In the genomic region with DNA sequence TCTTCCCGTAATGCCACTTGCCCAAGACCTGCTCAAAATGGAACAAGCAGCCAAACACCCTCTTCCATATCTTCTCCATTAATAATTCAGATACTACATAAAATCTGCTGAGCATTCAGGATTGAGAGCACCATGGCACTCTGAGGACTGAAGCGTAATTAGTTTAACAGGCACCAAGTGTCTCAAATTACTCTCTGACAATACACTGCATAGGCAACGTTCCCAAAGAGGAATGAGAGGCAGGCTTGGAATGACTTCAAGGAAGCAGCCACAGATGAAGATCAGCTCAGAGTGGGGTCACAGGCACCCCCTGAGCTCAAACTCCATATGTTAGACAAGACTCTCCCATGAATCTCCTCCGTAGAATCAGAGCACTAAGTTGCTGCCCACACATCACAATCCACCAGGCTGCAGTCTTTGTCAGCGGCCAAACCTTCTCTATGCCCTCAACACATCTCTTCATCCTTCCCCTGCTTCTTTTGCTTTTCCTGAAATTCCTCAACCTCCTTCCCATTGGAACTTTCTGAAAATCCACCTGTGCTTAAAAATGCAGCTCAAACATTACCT, we compare ENCODE assay signal across 16 cellular contexts. TPM values are rescaled to one million over a fixed set of nuclear protein-coding genes. Genes with fewer than 3 reads are reported as not detected.
DNase-seq lines count a peak whose midpoint lies in the region; TF ChIP-seq lines count a peak whose summit lies in the region.
"Had no signal": no experiment of that assay in that cellular context is flagged by ENCODE, and none has a peak within 500 bp of the region (broad histone marks: within the 10 kb centered on the region; RNA-seq: fewer than 3 reads in every experiment).

No MANE protein-coding gene starts in this region.

- H3K36me3 ChIP-seq in HEK293 (ENCODE audit: control insufficient read depth in 2 of 2, insufficient read depth in 1 of 2, low read length in 2 of 2) (no peaks in the 10 kb centered on the region), SK-N-MC (ENCODE audit: insufficient read depth, low read length) (no peaks in the 10 kb centered on the region), hepatocyte (replicated peaks; ENCODE audit: insufficient read depth, low read depth) (no peaks in the 10 kb centered on the region), uterus (no peaks in the 10 kb centered on the region)
- H3K36me3 ChIP-seq: right lobe of liver, tibial artery had no signal

- TF ChIP-seq CTCF in HEK293 (tag by site-specific recombination; IDR thresholded peaks at IDR 0.05) (no peak), hepatocyte (IDR thresholded peaks at IDR 0.05; ENCODE audit: poor library complexity) (no peak), uterus (IDR thresholded peaks at IDR 0.05) (no peak)

- H2AFZ ChIP-seq in hepatocyte = no peak overlapping the region

- H3K9me3 ChIP-seq in HEK293 (ENCODE audit: control insufficient read depth, insufficient read depth, low read depth, low read length) (no peaks in the 10 kb centered on the region), SK-N-MC (ENCODE audit: low read depth, low read length) (no peaks in the 10 kb centered on the region), hepatocyte (ENCODE audit: low read depth) (no peaks in the 10 kb centered on the region), uterus (no peaks in the 10 kb centered on the region)
- H3K9me3 ChIP-seq: right lobe of liver had no signal

- WGBS in hepatocyte (ENCODE audit: low lambda C conversion rate, missing lambda C conversion rate) = 65% methylated on average over 5 of the region's 5 CpGs

- intact Hi-C loops in uterus (cut with DNase I; ENCODE audit: low total_unique reads) = no loop called here

- no peak overlapping the region for H3K4me3 ChIP-seq in HEK293 (ENCODE audit: low read depth, low read length)
- H3K4me3 ChIP-seq in SK-N-MC = 0 out of 2 replicates have a peak overlapping the region, but pooled peaks have one; percentile 9
- no peak overlapping the region for H3K4me3 ChIP-seq in hepatocyte
- no peak overlapping the region for H3K4me3 ChIP-seq in uterus
- H3K4me3 ChIP-seq: right lobe of liver, tibial artery had no signal

- H3K4me1 ChIP-seq in HEK293 (ENCODE audit: control insufficient read depth, insufficient read depth, low read length) (peaks cover 30% of the 10 kb centered on the region), hepatocyte (ENCODE audit: insufficient read depth) (peaks cover 18% of the 10 kb centered on the region), uterus (no peaks in the 10 kb centered on the region)
- H3K4me1 ChIP-seq: tibial artery had no signal

- DNase-seq in Ammon's horn (ENCODE audit: low spot score) (peak; percentile 23), SK-N-MC (ENCODE audit: low read depth, low spot score) (no peak), hepatocyte (ENCODE audit: low spot score) (no peak), putamen (ENCODE audit: low spot score) (no peak), uterus (no peak), AML-193 (lab: John Stamatoyannopoulos, UW) (no peak), NCI-H2227 (lab: John Stamatoyannopoulos, UW; ENCODE audit: unreplicated experiment) (no peak)
- DNase-seq: activated CD4-positive, alpha-beta T cell treated with anti-CD3 and anti-CD28 coated beads, Interleukin-2, amount 10 ng/mL, durations not matched to agents 24 days and 14 days; activated naive CD8-positive, alpha-beta T cell treated with anti-CD3 and anti-CD28 coated beads, Interleukin-2, amount 50 U/mL, for 24 hours; dermis blood vessel endothelial cell; foreskin melanocyte; stimulated activated naive B cell treated with anti-CD40 and anti-IgM and Interleukin-4, amounts not matched to agents 10 μg/mL and 1 μg/mL and 100 μg/mL, for 72 hours; tibial artery had no signal

- no peak for TF ChIP-seq POLR2A in uterus (IDR thresholded peaks at IDR 0.05)

- no peak overlapping the region for H3K9ac ChIP-seq in SK-N-MC (ENCODE audit: insufficient read length)

- CTCF ChIA-PET in HEK293 (lab: Yijun Ruan, JAX) = interaction anchor here (0.8 kb wide), 1 partner anchor 32 kb away, joined by 3 read pairs; no protein-coding TSS in a partner anchor

- H3K79me2 ChIP-seq in hepatocyte = peaks cover 10% of the 10 kb centered on the region

- peak overlapping the region; percentile 9 for H3K4me2 ChIP-seq in hepatocyte

- H4K20me1 ChIP-seq in hepatocyte (ENCODE audit: insufficient read depth, poor library complexity, severe bottlenecking) = no peaks in the 10 kb centered on the region

- H3K27ac ChIP-seq in HEK293 (ENCODE audit: extremely low read depth, low read depth, low read length) (no peak overlapping the region), SK-N-MC (no peak overlapping the region), hepatocyte (peak overlapping the region; percentile 59), uterus (peak overlapping the region in 1 of 2 donors; percentile 42)
- H3K27ac ChIP-seq: epithelial cell of prostate, tibial artery had no signal

- H3K27me3 ChIP-seq in hepatocyte = no peaks in the 10 kb centered on the region
- H3K27me3 ChIP-seq in uterus = no peaks in the 10 kb centered on the region
- H3K27me3 ChIP-seq: right lobe of liver, tibial artery had no signal

- POLR2A ChIA-PET in HEK293 (lab: Yijun Ruan, JAX) = no interaction called here

- H3K9me2 ChIP-seq in hepatocyte (replicated peaks; ENCODE audit: insufficient read depth) = no peaks in the 10 kb centered on the region

TF ChIP-seq in HEK293, 187 proteins besides CTCF, POLR2A, EP300 and RAD21:
- TF ChIP-seq ZNF629 (tag by site-specific recombination; IDR thresholded peaks at IDR 0.05) (no peak), TRIM28 (IDR thresholded peaks at IDR 0.05; ENCODE audit: borderline replicate concordance, low read length) (peak; percentile 76; the same call in 1 of the 2 replicates), ZEB2 (tag by site-specific recombination; IDR thresholded peaks at IDR 0.05) (no peak), KLF7 (tag by site-specific recombination; IDR thresholded peaks at IDR 0.05; ENCODE audit: borderline replicate concordance) (no peak), ZNF664 (tag by site-specific recombination; IDR thresholded peaks at IDR 0.05) (0 out of 2 replicates have a peak, but pooled peaks have one; percentile 18), ZNF530 (tag by site-specific recombination; IDR thresholded peaks at IDR 0.05; ENCODE audit: low read depth) (no peak), REPIN1 (tag by site-specific recombination; IDR thresholded peaks at IDR 0.05; ENCODE audit: low read depth) (no peak), ZNF654 (tag by site-specific recombination; IDR thresholded peaks at IDR 0.05; ENCODE audit: low read depth) (no peak), GLIS1 (tag by site-specific recombination; IDR thresholded peaks at IDR 0.05) (peak; percentile 48), EGR2 (tag by site-specific recombination; IDR thresholded peaks at IDR 0.05; ENCODE audit: low read depth) (no peak), ZNF23 (tag by site-specific recombination; IDR thresholded peaks at IDR 0.05; ENCODE audit: borderline replicate concordance) (no peak), MYNN (tag by site-specific recombination; IDR thresholded peaks at IDR 0.05; ENCODE audit: borderline replicate concordance) (no peak), ZSCAN30 (tag by site-specific recombination; IDR thresholded peaks at IDR 0.05) (peak; percentile 90)
- TF ChIP-seq, protein P1, sequence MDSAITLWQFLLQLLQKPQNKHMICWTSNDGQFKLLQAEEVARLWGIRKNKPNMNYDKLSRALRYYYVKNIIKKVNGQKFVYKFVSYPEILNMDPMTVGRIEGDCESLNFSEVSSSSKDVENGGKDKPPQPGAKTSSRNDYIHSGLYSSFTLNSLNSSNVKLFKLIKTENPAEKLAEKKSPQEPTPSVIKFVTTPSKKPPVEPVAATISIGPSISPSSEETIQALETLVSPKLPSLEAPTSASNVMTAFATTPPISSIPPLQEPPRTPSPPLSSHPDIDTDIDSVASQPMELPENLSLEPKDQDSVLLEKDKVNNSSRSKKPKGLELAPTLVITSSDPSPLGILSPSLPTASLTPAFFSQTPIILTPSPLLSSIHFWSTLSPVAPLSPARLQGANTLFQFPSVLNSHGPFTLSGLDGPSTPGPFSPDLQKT (IDR thresholded peaks at IDR 0.05; ENCODE audit: borderline replicate concordance, low read depth, low read length) = no peak
- TF ChIP-seq, protein P2, sequence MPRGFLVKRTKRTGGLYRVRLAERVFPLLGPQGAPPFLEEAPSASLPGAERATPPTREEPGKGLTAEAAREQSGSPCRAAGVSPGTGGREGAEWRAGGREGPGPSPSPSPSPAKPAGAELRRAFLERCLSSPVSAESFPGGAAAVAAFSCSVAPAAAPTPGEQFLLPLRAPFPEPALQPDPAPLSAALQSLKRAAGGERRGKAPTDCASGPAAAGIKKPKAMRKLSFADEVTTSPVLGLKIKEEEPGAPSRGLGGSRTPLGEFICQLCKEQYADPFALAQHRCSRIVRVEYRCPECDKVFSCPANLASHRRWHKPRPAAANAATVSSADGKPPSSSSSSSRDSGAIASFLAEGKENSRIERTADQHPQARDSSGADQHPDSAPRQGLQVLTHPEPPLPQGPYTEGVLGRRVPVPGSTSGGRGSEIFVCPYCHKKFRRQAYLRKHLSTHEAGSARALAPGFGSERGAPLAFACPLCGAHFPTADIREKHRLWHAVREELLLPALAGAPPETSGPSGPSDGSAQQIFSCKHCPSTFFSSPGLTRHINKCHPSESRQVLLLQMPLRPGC (tag by site-specific recombination; IDR thresholded peaks at IDR 0.05) = no peak
- TF ChIP-seq, protein P3, sequence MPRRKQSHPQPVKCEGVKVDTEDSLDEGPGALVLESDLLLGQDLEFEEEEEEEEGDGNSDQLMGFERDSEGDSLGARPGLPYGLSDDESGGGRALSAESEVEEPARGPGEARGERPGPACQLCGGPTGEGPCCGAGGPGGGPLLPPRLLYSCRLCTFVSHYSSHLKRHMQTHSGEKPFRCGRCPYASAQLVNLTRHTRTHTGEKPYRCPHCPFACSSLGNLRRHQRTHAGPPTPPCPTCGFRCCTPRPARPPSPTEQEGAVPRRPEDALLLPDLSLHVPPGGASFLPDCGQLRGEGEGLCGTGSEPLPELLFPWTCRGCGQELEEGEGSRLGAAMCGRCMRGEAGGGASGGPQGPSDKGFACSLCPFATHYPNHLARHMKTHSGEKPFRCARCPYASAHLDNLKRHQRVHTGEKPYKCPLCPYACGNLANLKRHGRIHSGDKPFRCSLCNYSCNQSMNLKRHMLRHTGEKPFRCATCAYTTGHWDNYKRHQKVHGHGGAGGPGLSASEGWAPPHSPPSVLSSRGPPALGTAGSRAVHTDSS (tag by site-specific recombination; IDR thresholded peaks at IDR 0.05) = no peak
- TF ChIP-seq, protein P4, sequence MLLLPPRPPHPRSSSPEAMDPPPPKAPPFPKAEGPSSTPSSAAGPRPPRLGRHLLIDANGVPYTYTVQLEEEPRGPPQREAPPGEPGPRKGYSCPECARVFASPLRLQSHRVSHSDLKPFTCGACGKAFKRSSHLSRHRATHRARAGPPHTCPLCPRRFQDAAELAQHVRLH (tag by site-specific recombination; IDR thresholded peaks at IDR 0.05) = no peak

RNA-seq across cellular contexts. Expression of a gene that starts 4.7 kb away (rescaled TPM):
- total RNA-seq in hepatocyte = 31.6 and 37.9 TPM in 2 replicates
- polyA plus RNA-seq in hepatocyte = 19.8 and 20.8 TPM in 2 replicates
- 100 to 1,000 TPM in 2 of 4 donors, 10 to 100 TPM in 2; 41.2 to 128 (median 97.3) TPM for total RNA-seq in uterus
